ENCODE assay signal across 16 cellular contexts in the genomic region with DNA sequence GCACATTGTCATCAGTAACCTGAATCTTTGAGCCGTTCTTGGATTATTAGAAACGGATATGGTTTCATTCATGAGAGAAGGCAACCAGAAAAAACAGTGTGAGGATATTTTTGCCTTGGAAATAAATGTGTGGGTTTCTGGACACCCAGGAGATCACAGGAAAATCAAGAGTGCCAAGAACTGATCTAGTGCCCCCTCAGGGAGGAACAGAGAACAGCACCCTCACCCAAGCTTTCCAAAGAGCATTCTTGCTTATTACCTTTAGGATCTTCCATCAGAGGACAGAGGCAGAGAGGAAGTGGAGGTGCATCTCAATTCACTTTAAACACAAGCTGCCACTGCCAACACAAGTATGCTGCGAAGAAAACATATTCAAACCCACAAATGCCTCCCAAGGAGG.
DNase-seq lines count a peak whose midpoint lies in the region; ATAC-seq and TF ChIP-seq lines count a peak whose summit lies in the region.
"Had no signal": no experiment of that assay in that cellular context is flagged by ENCODE, and none has a peak within 500 bp of the region (broad histone marks: within the 10 kb centered on the region; RNA-seq: fewer than 3 reads in every experiment).

No MANE protein-coding gene starts in this region.

- peak in 2 of 4 donors; percentile 48 to 61 for ATAC-seq in right lobe of liver
- no peak for ATAC-seq in HG02938 (IDR thresholded peaks at IDR 0.05; ENCODE audit: unreplicated experiment)
- ATAC-seq: activated T-cell treated with anti-CD3 and anti-CD28 coated beads, Interleukin-2, amount 50 U/mL, for 72 hours; effector memory CD8-positive, alpha-beta T cell; stimulated activated memory B cell treated with anti-CD40 and anti-IgM and Interleukin-4, amounts not matched to agents 10 μg/mL and 1 μg/mL and 100 μg/mL, for 72 hours had no signal

- H3K9me3 ChIP-seq in right lobe of liver (no peaks in the 10 kb centered on the region), vagina (no peaks in the 10 kb centered on the region)
- H3K9me3 ChIP-seq: SJSA1 had no signal

- H3K4me3 ChIP-seq in right lobe of liver (no peak overlapping the region), vagina (no peak overlapping the region)
- H3K4me3 ChIP-seq: SJSA1 had no signal

- no peak overlapping the region for H3K27ac ChIP-seq in VCaP
- H3K27ac ChIP-seq in right lobe of liver, result no peak overlapping the region
- no peak overlapping the region for H3K27ac ChIP-seq in vagina
- H3K27ac ChIP-seq: SJSA1 had no signal

- H3K36me3 ChIP-seq in right lobe of liver, result no peaks in the 10 kb centered on the region
- H3K36me3 ChIP-seq in vagina, result no peaks in the 10 kb centered on the region
- H3K36me3 ChIP-seq: SJSA1 had no signal

- H3K27me3 ChIP-seq in right lobe of liver (no peaks in the 10 kb centered on the region), vagina (no peaks in the 10 kb centered on the region)
- H3K27me3 ChIP-seq: SJSA1 had no signal

- WGBS in right lobe of liver (ENCODE audit: insufficient coverage, low coverage, low lambda C conversion rate, missing lambda C conversion rate), result 55% methylated on average over 3 of the region's 3 CpGs

- TF ChIP-seq CTCF in VCaP (conservative IDR thresholded peaks at IDR 0.05) (peak; percentile 43; the same call in 1 of the 2 replicates), right lobe of liver (IDR thresholded peaks at IDR 0.05) (peak; percentile 15 to 34 (median 27)), vagina (IDR thresholded peaks at IDR 0.05) (no peak)

- TF ChIP-seq POLR2A in right lobe of liver (IDR thresholded peaks at IDR 0.05) (no peak), vagina (IDR thresholded peaks at IDR 0.05) (no peak)

- intact Hi-C loops in right lobe of liver (cut with DNase I), result no loop called here
- intact Hi-C loops in vagina (cut with DNase I), result no loop called here

- H3K4me1 ChIP-seq in right lobe of liver (no peaks in the 10 kb centered on the region), vagina (no peaks in the 10 kb centered on the region)
- H3K4me1 ChIP-seq: SJSA1 had no signal

- peak; percentile 26 for DNase-seq in DMS53 treated with DMSO at 0.1 percent for 48 hours (lab: John Stamatoyannopoulos, UW; ENCODE audit: unreplicated experiment)
- DNase-seq in HT1080 (ENCODE audit: low read depth), result peak; percentile 17
- DNase-seq in right lobe of liver, result no peak
- no peak for DNase-seq in amniotic stem cell (lab: John Stamatoyannopoulos, UW)
- no peak for DNase-seq in 8988T
- DNase-seq in vagina (ENCODE audit: extremely low spot score in 2 of 2), result no peak
- DNase-seq: activated CD4-positive, CD25-positive, alpha-beta regulatory T cell treated with anti-CD3 and anti-CD28 coated beads, Interleukin-2, amount 50 U/mL, for 72 hours; activated T-cell treated with anti-CD3 and anti-CD28 coated beads, Interleukin-2, amount 50 U/mL, for 72 hours; effector memory CD8-positive, alpha-beta T cell; HCEC 1CT; Kasumi-1; NCI-H345 had no signal

Comparison
In these comparisons a context has a peak if more than half of its experiments do, and no peak if none do; other contexts are left out.
1. DNase-seq: peak in DMS53 treated with DMSO at 0.1 percent for 48 hours (single experiment) and HT1080 (single experiment); none in right lobe of liver (0 of 3), amniotic stem cell (single experiment), 8988T (single experiment) and vagina (0 of 2).
2. CTCF ChIP-seq: peak in VCaP (single experiment) and right lobe of liver (4 of 4); none in vagina (0 of 3).